ENCODE assay signal across 16 cellular contexts in genomic region chr22:20553947-20554741, GRCh38. TPM values are rescaled to one million over a fixed set of nuclear protein-coding genes. Genes with fewer than 3 reads are reported as not detected.
A peak's percentile ranks its signal among the peaks of the same experiment; 100 is the strongest.
DNase-seq lines count a peak whose midpoint lies in the region; ATAC-seq and TF ChIP-seq lines count a peak whose summit lies in the region.
"Had no signal": no experiment of that assay in that cellular context is flagged by ENCODE, and none has a peak within 500 bp of the region (broad histone marks: within the 10 kb centered on the region; RNA-seq: fewer than 3 reads in every experiment).

No MANE protein-coding gene starts in this region.

- no peak for TF ChIP-seq EP300 in stomach (IDR thresholded peaks at IDR 0.05)

- H3K27ac ChIP-seq in right cardiac atrium (ENCODE audit: low read length) (peak overlapping the region; percentile 1), stomach (peak overlapping the region in 4 of 5 donors; percentile 83 to 90 (median 86))

- no peak for TF ChIP-seq CTCF in stomach (IDR thresholded peaks at IDR 0.05)

- intact Hi-C loops in right cardiac atrium (cut with DNase I) (no loop called here), stomach (cut with DNase I; ENCODE audit: low total_unique reads) (loop anchor here (10.0 kb wide), 1 partner anchor 49 kb away; the partner anchor contains the start of gene MED15)

- H3K4me1 ChIP-seq in right cardiac atrium (ENCODE audit: control insufficient read depth, insufficient read depth, low read length) (peaks cover 53% of the 10 kb centered on the region), stomach (peaks cover 67 to 84% (median 72%) of the 10 kb centered on the region in 4 donors)

- H3K4me3 ChIP-seq in right cardiac atrium (ENCODE audit: low read length), result no peak overlapping the region
- no peak overlapping the region for H3K4me3 ChIP-seq in stomach

- H3K4me3 Mint-ChIP-seq in T-helper 1 cell treated with Interleukin-12 subunit alpha and Interleukin-12 subunit beta and Interleukin-4 antibody, amounts not matched to agents 30 μg/mL and 1 μg/mL, for 36 hours, result no peak overlapping the region
- no peak overlapping the region for H3K4me3 Mint-ChIP-seq in activated naive CD8-positive, alpha-beta T cell treated with anti-CD3 and anti-CD28 coated beads for 36 hours
- H3K4me3 Mint-ChIP-seq: neural crest cell had no signal

- ATAC-seq in right cardiac atrium (no peak), GM21825 (IDR thresholded peaks at IDR 0.05; ENCODE audit: unreplicated experiment) (no peak), HG03025 (IDR thresholded peaks at IDR 0.05; ENCODE audit: low FRiP score, unreplicated experiment) (no peak)

- H3K36me3 Mint-ChIP-seq in T-helper 1 cell treated with Interleukin-12 subunit alpha and Interleukin-12 subunit beta and Interleukin-4 antibody, amounts not matched to agents 30 μg/mL and 1 μg/mL, for 36 hours (ENCODE audit: low read depth), result peaks cover 53% of the 10 kb centered on the region
- H3K36me3 Mint-ChIP-seq in activated naive CD8-positive, alpha-beta T cell treated with anti-CD3 and anti-CD28 coated beads for 36 hours, result peaks cover 74% of the 10 kb centered on the region

- peaks cover 70% of the 10 kb centered on the region for H3K4me1 Mint-ChIP-seq in T-helper 1 cell treated with Interleukin-12 subunit alpha and Interleukin-12 subunit beta and Interleukin-4 antibody, amounts not matched to agents 30 μg/mL and 1 μg/mL, for 36 hours (ENCODE audit: low read depth)
- H3K4me1 Mint-ChIP-seq in activated naive CD8-positive, alpha-beta T cell treated with anti-CD3 and anti-CD28 coated beads for 36 hours, result peaks cover 88% of the 10 kb centered on the region

- H3K27me3 Mint-ChIP-seq in T-helper 1 cell treated with Interleukin-12 subunit alpha and Interleukin-12 subunit beta and Interleukin-4 antibody, amounts not matched to agents 30 μg/mL and 1 μg/mL, for 36 hours (ENCODE audit: low read depth), result no peaks in the 10 kb centered on the region
- no peaks in the 10 kb centered on the region for H3K27me3 Mint-ChIP-seq in activated naive CD8-positive, alpha-beta T cell treated with anti-CD3 and anti-CD28 coated beads for 36 hours

- no peak for TF ChIP-seq POLR2A in stomach (IDR thresholded peaks at IDR 0.05)

- H3K9me3 Mint-ChIP-seq in T-helper 1 cell treated with Interleukin-12 subunit alpha and Interleukin-12 subunit beta and Interleukin-4 antibody, amounts not matched to agents 30 μg/mL and 1 μg/mL, for 36 hours, result peaks cover 8% of the 10 kb centered on the region
- peaks cover 8% of the 10 kb centered on the region for H3K9me3 Mint-ChIP-seq in activated naive CD8-positive, alpha-beta T cell treated with anti-CD3 and anti-CD28 coated beads for 36 hours

- H3K36me3 ChIP-seq in stomach, result peaks cover 33 to 73% (median 67%) of the 10 kb centered on the region in 4 donors

- H3K9me3 ChIP-seq in right cardiac atrium (ENCODE audit: control insufficient read depth, low read length) (no peaks in the 10 kb centered on the region), stomach (no peaks in the 10 kb centered on the region)

- DNase-seq in T-helper 1 cell, result no peak
- no peak for DNase-seq in activated naive CD8-positive, alpha-beta T cell treated with anti-CD3 and anti-CD28 coated beads for 36 hours
- DNase-seq in right cardiac atrium, result peak in 1 of 3 donors; percentile 62
- DNase-seq in stomach, result no peak
- DNase-seq in stimulated activated CD8-positive, alpha-beta memory T cell treated with anti-CD3 and anti-CD28 coated beads, Interleukin-4, amount 100 ng/mL, for 48 hours, result no peak
- DNase-seq: 8988T; activated T-cell treated with anti-CD3 and anti-CD28 coated beads, Interleukin-2, amount 50 U/mL, for 48 hours; central memory CD4-positive, alpha-beta T cell; GOT3; NCI-H1417; NCI-H526; SHP77 had no signal

- H3K27ac Mint-ChIP-seq in T-helper 1 cell treated with Interleukin-12 subunit alpha and Interleukin-12 subunit beta and Interleukin-4 antibody, amounts not matched to agents 30 μg/mL and 1 μg/mL, for 36 hours, result peak overlapping the region; percentile 7
- H3K27ac Mint-ChIP-seq in activated naive CD8-positive, alpha-beta T cell treated with anti-CD3 and anti-CD28 coated beads for 36 hours, result peak overlapping the region; percentile 47

- WGBS in right cardiac atrium, result 84% methylated on average over 8 of the region's 8 CpGs
- 91 to 96% (median 95%) methylated on average over 7 to 8 of the region's 8 CpGs for WGBS in stomach, 5 donors

- no peaks in the 10 kb centered on the region for H3K27me3 ChIP-seq in right cardiac atrium (ENCODE audit: control insufficient read depth, insufficient read depth)
- H3K27me3 ChIP-seq in stomach, result no peaks in the 10 kb centered on the region

RNA-seq across cellular contexts. Expression of gene MED15, which starts 46.7 kb away (rescaled TPM):
- 10 to 100 TPM; 91.1 to 91.8 TPM for total RNA-seq in activated naive CD8-positive, alpha-beta T cell treated with anti-CD3 and anti-CD28 coated beads for 36 hours
- total RNA-seq in right cardiac atrium (10 to 100 TPM; 47.3 to 53.4 (median 50.1) TPM), stomach (100 to 1,000 TPM in 3 of 5 donors, 10 to 100 TPM in 2; 28.3 to 289 (median 135) TPM)
- polyA plus RNA-seq in right cardiac atrium (30.9 TPM), stomach (10 to 100 TPM; 29.3 to 41.9 (median 39.3) TPM)

RNA-seq across cellular contexts. Expression of gene KLHL22, which starts 58.5 kb away (rescaled TPM):
- total RNA-seq in activated naive CD8-positive, alpha-beta T cell treated with anti-CD3 and anti-CD28 coated beads for 36 hours, result 10 to 100 TPM; 11.2 to 12.3 TPM
- 10 to 100 TPM; 17.9 to 25.8 (median 20.6) TPM for total RNA-seq in right cardiac atrium
- polyA plus RNA-seq in right cardiac atrium, result 19.1 TPM
- 10 to 100 TPM in 4 of 5 donors, 1 to 10 TPM in 1; 7.0 to 26.5 (median 22.8) TPM for total RNA-seq in stomach
- 10 to 100 TPM in 2 of 3 donors, 1 to 10 TPM in 1; 7.0 to 10.8 (median 10.2) TPM for polyA plus RNA-seq in stomach
